ENCODE assay signal across 15 cellular contexts in the genomic region with DNA sequence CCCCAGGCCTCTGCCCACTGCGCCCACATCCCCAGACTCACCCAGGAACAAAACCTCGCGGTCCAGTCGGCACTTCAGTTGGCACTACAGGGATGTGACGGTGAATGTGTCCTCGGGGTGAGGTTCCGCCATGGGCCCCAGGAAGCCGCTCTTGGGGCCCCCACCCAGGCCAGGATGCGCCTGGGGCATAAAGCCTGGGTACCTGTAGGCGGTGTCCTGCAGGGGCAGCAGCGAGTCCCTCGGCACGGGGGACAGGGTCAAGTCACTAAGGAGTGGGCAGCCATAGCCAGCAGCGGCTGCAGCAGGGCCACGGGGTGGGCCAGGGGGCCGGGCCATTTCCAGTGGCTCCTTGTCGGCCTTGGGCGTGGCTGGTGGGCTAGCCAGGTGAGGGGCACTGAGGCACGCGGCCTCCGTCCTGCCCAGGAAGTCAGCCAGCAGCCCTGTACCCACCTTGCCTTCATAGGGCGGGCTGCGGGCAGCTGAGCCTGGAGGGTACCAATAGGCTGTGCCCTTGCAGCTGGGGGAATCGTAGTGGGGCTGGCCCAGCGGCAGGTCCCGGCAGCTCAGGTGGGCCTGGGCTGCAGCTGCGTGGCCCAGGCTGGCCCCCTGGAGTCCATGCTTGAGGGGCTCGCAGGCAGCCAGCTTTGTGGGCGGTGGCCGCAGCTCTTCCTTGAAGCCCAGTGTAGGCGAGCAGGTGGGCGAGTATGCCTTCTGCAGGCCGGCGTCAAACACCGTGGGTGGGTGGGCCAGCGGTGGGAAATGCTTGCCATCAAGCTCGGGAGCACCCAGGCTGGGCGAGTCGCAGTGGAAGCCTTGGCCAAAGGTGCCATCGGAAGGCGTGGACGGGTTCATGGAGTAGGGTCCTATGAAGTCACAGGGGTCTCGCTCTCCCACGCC. TPM values are rescaled to one million over a fixed set of nuclear protein-coding genes. Genes with fewer than 3 reads are reported as not detected.
A peak's percentile ranks its signal among the peaks of the same experiment; 100 is the strongest.
DNase-seq lines count a peak whose midpoint lies in the region; ATAC-seq and TF ChIP-seq lines count a peak whose summit lies in the region.
"Had no signal": no experiment of that assay in that cellular context is flagged by ENCODE, and none has a peak within 500 bp of the region (broad histone marks: within the 10 kb centered on the region; RNA-seq: fewer than 3 reads in every experiment).

No MANE protein-coding gene starts in this region.

- no peaks in the 10 kb centered on the region for H3K9me3 Mint-ChIP-seq in activated T-helper 17 cell treated with anti-CD3 and anti-CD28 coated beads, Interleukin-2, amount 50 U/mL, for 72 hours
- H3K9me3 Mint-ChIP-seq in activated CD8-positive, alpha-beta memory T cell treated with anti-CD3 and anti-CD28 coated beads, Interleukin-2, amount 10 ng/mL, durations not matched to agents 7 days and 5 days (ENCODE audit: low read depth), result no peaks in the 10 kb centered on the region
- H3K9me3 Mint-ChIP-seq: activated naive CD8-positive, alpha-beta T cell treated with anti-CD3 and anti-CD28 coated beads, Interleukin-2, amount 50 U/mL, for 24 hours; CD4-positive, alpha-beta memory T cell; T-helper 2 cell treated with Interferon-gamma antibody and Interleukin-4, amounts not matched to agents 5 μg/mL and 100 μg/mL, for 36 hours had no signal

- WGBS in smooth muscle cell (ENCODE audit: low lambda C conversion rate), result 97% methylated on average over 44 of the region's 44 CpGs

- peaks cover 7% of the 10 kb centered on the region for H3K4me1 ChIP-seq in smooth muscle cell (ENCODE audit: low read depth)

- TF ChIP-seq CTCF in smooth muscle cell (IDR thresholded peaks at IDR 0.05; ENCODE audit: borderline replicate concordance, insufficient read depth, poor library complexity, severe bottlenecking) (peak; percentile 12), GM20000 (IDR thresholded peaks at IDR 0.05; ENCODE audit: extremely low read depth, missing control alignments) (no peak)

- peaks cover 6% of the 10 kb centered on the region for H3K36me3 Mint-ChIP-seq in activated T-helper 17 cell treated with anti-CD3 and anti-CD28 coated beads, Interleukin-2, amount 50 U/mL, for 72 hours (ENCODE audit: low read depth)
- no peaks in the 10 kb centered on the region for H3K36me3 Mint-ChIP-seq in activated CD8-positive, alpha-beta memory T cell treated with anti-CD3 and anti-CD28 coated beads, Interleukin-2, amount 10 ng/mL, durations not matched to agents 7 days and 5 days

- H3K4me1 Mint-ChIP-seq in activated T-helper 17 cell treated with anti-CD3 and anti-CD28 coated beads, Interleukin-2, amount 50 U/mL, for 72 hours, result peaks cover 11% of the 10 kb centered on the region
- H3K4me1 Mint-ChIP-seq in activated CD8-positive, alpha-beta memory T cell treated with anti-CD3 and anti-CD28 coated beads, Interleukin-2, amount 10 ng/mL, durations not matched to agents 7 days and 5 days, result peaks cover 3% of the 10 kb centered on the region

- no peak overlapping the region for H3K9ac ChIP-seq in smooth muscle cell (ENCODE audit: low read depth)

- H3K27ac Mint-ChIP-seq in activated T-helper 17 cell treated with anti-CD3 and anti-CD28 coated beads, Interleukin-2, amount 50 U/mL, for 72 hours, result peak overlapping the region; percentile 41
- no peak overlapping the region for H3K27ac Mint-ChIP-seq in activated CD8-positive, alpha-beta memory T cell treated with anti-CD3 and anti-CD28 coated beads, Interleukin-2, amount 10 ng/mL, durations not matched to agents 7 days and 5 days
- H3K27ac Mint-ChIP-seq: activated naive CD8-positive, alpha-beta T cell treated with anti-CD3 and anti-CD28 coated beads, Interleukin-2, amount 50 U/mL, for 24 hours; T-helper 2 cell treated with Interferon-gamma antibody and Interleukin-4, amounts not matched to agents 5 μg/mL and 100 μg/mL, for 36 hours had no signal

- no peak for ATAC-seq in activated T-helper 17 cell treated with anti-CD3 and anti-CD28 coated beads, Interleukin-2, amount 50 U/mL, for 72 hours (replicated peaks)
- no peak for ATAC-seq in left ventricle myocardium superior
- ATAC-seq in activated CD8-positive, alpha-beta memory T cell treated with anti-CD3 and anti-CD28 coated beads, Interleukin-2, amount 10 ng/mL, durations not matched to agents 7 days and 5 days, result no peak
- ATAC-seq: activated naive CD8-positive, alpha-beta T cell treated with anti-CD3 and anti-CD28 coated beads, Interleukin-2, amount 50 U/mL, for 24 hours had no signal

- DNase-seq in H7 (peak; percentile 92), left ventricle myocardium superior (peak; percentile 35), smooth muscle cell (lab: John Stamatoyannopoulos, UW; ENCODE audit: unreplicated experiment) (no peak), substantia nigra (lab: John Stamatoyannopoulos, UW) (no peak), NAMALWA (ENCODE audit: low spot score) (no peak), GM20000 (ENCODE audit: low spot score) (no peak)
- DNase-seq in activated CD8-positive, alpha-beta memory T cell treated with anti-CD3 and anti-CD28 coated beads, Interleukin-2, amount 10 ng/mL, durations not matched to agents 7 days and 5 days, result no peak
- DNase-seq: activated naive CD8-positive, alpha-beta T cell treated with anti-CD3 and anti-CD28 coated beads, Interleukin-2, amount 50 U/mL, for 24 hours; hypothalamus; MV-4-11; NCI-H446; stomach had no signal

- H3K36me3 ChIP-seq in H7 (replicated peaks; ENCODE audit: control insufficient read depth, insufficient read depth, low read length) (peaks cover 4% of the 10 kb centered on the region), smooth muscle cell (ENCODE audit: low read depth) (no peaks in the 10 kb centered on the region)

- no peak overlapping the region for H2AFZ ChIP-seq in smooth muscle cell (ENCODE audit: low read depth)

- H4K20me1 ChIP-seq in smooth muscle cell (ENCODE audit: low read depth), result peaks cover 13% of the 10 kb centered on the region

- intact Hi-C loops in left ventricle myocardium superior (cut with micrococcal nuclease), result no loop called here

- H3K4me3 ChIP-seq in H7 (ENCODE audit: insufficient read depth, low read depth, low read length) (no peak overlapping the region), smooth muscle cell (no peak overlapping the region)
- H3K4me3 ChIP-seq: stomach had no signal

- H3K27me3 Mint-ChIP-seq in activated T-helper 17 cell treated with anti-CD3 and anti-CD28 coated beads, Interleukin-2, amount 50 U/mL, for 72 hours, result no peaks in the 10 kb centered on the region
- no peaks in the 10 kb centered on the region for H3K27me3 Mint-ChIP-seq in activated CD8-positive, alpha-beta memory T cell treated with anti-CD3 and anti-CD28 coated beads, Interleukin-2, amount 10 ng/mL, durations not matched to agents 7 days and 5 days
- H3K27me3 Mint-ChIP-seq: activated naive CD8-positive, alpha-beta T cell treated with anti-CD3 and anti-CD28 coated beads, Interleukin-2, amount 50 U/mL, for 24 hours; CD4-positive, alpha-beta memory T cell had no signal

- peaks cover 9% of the 10 kb centered on the region for H3F3A ChIP-seq in smooth muscle cell (ENCODE audit: low read depth)

- no peak overlapping the region for H3K4me2 ChIP-seq in smooth muscle cell

- H3K27ac ChIP-seq in smooth muscle cell (ENCODE audit: low read depth) (no peak overlapping the region), substantia nigra (ENCODE audit: low read depth, low read length, poor library complexity, severe bottlenecking) (no peak overlapping the region)

- H3K79me2 ChIP-seq in smooth muscle cell (ENCODE audit: low read depth), result peaks cover 35% of the 10 kb centered on the region

- no peaks in the 10 kb centered on the region for H3K9me3 ChIP-seq in smooth muscle cell (replicated peaks; ENCODE audit: low read depth)
- H3K9me3 ChIP-seq: stomach had no signal

- no peak overlapping the region for H3K4me3 Mint-ChIP-seq in activated T-helper 17 cell treated with anti-CD3 and anti-CD28 coated beads, Interleukin-2, amount 50 U/mL, for 72 hours
- no peak overlapping the region for H3K4me3 Mint-ChIP-seq in activated CD8-positive, alpha-beta memory T cell treated with anti-CD3 and anti-CD28 coated beads, Interleukin-2, amount 10 ng/mL, durations not matched to agents 7 days and 5 days
- H3K4me3 Mint-ChIP-seq: activated naive CD8-positive, alpha-beta T cell treated with anti-CD3 and anti-CD28 coated beads, Interleukin-2, amount 50 U/mL, for 24 hours; CD4-positive, alpha-beta memory T cell; T-helper 2 cell treated with Interferon-gamma antibody and Interleukin-4, amounts not matched to agents 5 μg/mL and 100 μg/mL, for 36 hours had no signal

- CTCF ChIA-PET in activated CD8-positive, alpha-beta memory T cell treated with anti-CD3 and anti-CD28 coated beads, Interleukin-2, amount 10 ng/mL, durations not matched to agents 7 days and 5 days (lab: Charles Lee), result interaction anchor here (0.5 to 5.7 kb wide), 3 partner anchors 10 to 181 kb away, joined by 3 to 22 read pairs (median 3); no protein-coding TSS in a partner anchor

- H3K27me3 ChIP-seq in H7 (ENCODE audit: control insufficient read depth, insufficient read depth, low read length) (no peaks in the 10 kb centered on the region), smooth muscle cell (ENCODE audit: low read depth) (no peaks in the 10 kb centered on the region)
- H3K27me3 ChIP-seq: stomach had no signal

RNA-seq across cellular contexts. Expression of a gene that starts 56.5 kb away (rescaled TPM):
- total RNA-seq in H7 (2014; rRNA removed; shearing (Covaris generic)), result 8.8 and 11.2 TPM in 2 replicates
- 10 to 100 TPM; 13.3 to 22.3 TPM for total RNA-seq in activated T-helper 17 cell treated with anti-CD3 and anti-CD28 coated beads, Interleukin-2, amount 50 U/mL, for 72 hours
- 42.8 TPM for total RNA-seq in left ventricle myocardium superior
- total RNA-seq in smooth muscle cell, result 8.4 and 12.2 TPM in 2 replicates
- 12.2 and 15.6 TPM in 2 replicates for polyA plus RNA-seq in smooth muscle cell
- 10 to 100 TPM; 15.8 to 18.5 TPM for total RNA-seq in activated CD8-positive, alpha-beta memory T cell treated with anti-CD3 and anti-CD28 coated beads, Interleukin-2, amount 10 ng/mL, durations not matched to agents 7 days and 5 days

RNA-seq across cellular contexts. Expression of a gene that starts 57.5 kb away (rescaled TPM):
- total RNA-seq in H7 (2014; rRNA removed; shearing (Covaris generic)), result 34.3 and 44.3 TPM in 2 replicates
- 100 to 1,000 TPM in 1 of 2 donors, 10 to 100 TPM in 1; 85.7 to 125 TPM for total RNA-seq in activated T-helper 17 cell treated with anti-CD3 and anti-CD28 coated beads, Interleukin-2, amount 50 U/mL, for 72 hours
- 59.1 TPM for total RNA-seq in left ventricle myocardium superior
- 26.7 and 34.3 TPM in 2 replicates for total RNA-seq in smooth muscle cell
- 46.1 and 76.2 TPM in 2 replicates for polyA plus RNA-seq in smooth muscle cell
- 100 to 1,000 TPM; 113 to 117 TPM for total RNA-seq in activated CD8-positive, alpha-beta memory T cell treated with anti-CD3 and anti-CD28 coated beads, Interleukin-2, amount 10 ng/mL, durations not matched to agents 7 days and 5 days

Comparison
In these comparisons a context has a peak if more than half of its experiments do, and no peak if none do; other contexts are left out.
1. DNase-seq: peak in H7 (single experiment) and left ventricle myocardium superior (single experiment); none in smooth muscle cell (single experiment), substantia nigra (0 of 49), NAMALWA (single experiment), activated CD8-positive, alpha-beta memory T cell treated with anti-CD3 and anti-CD28 coated beads, Interleukin-2, amount 10 ng/mL, durations not matched to agents 7 days and 5 days (single experiment) and GM20000 (single experiment).